ENCODE assay signal across 18 cellular contexts in genomic region chr6:90190752-90191393, GRCh38.
A peak's percentile ranks its signal among the peaks of the same experiment; 100 is the strongest.
DNase-seq lines count a peak whose midpoint lies in the region; ATAC-seq, FAIRE-seq and TF ChIP-seq lines count a peak whose summit lies in the region.
"Had no signal": no experiment of that assay in that cellular context is flagged by ENCODE, and none has a peak within 500 bp of the region (broad histone marks: within the 10 kb centered on the region; RNA-seq: fewer than 3 reads in every experiment).

No MANE protein-coding gene starts in this region.

- H3K4me3 ChIP-seq in MM.1S (ENCODE audit: low read length) (peak overlapping the region; percentile 13; the same call in 1 of the 2 replicates), K562 (no peak overlapping the region)
- H3K4me3 ChIP-seq: BLaER1 treated with 17β-estradiol and CSF1 and Interleukin-3, amounts not matched to agents 10 nM and 100 nM; GM12878; GM23248; psoas muscle; thoracic aorta had no signal

- H3K9me3 ChIP-seq in CD4-positive, alpha-beta T cell (ENCODE audit: control insufficient read depth, low read length) = no peaks in the 10 kb centered on the region
- H3K9me3 ChIP-seq in MM.1S (replicated peaks; ENCODE audit: insufficient read depth, low read length) = no peaks in the 10 kb centered on the region
- H3K9me3 ChIP-seq in K562 (replicated peaks; ENCODE audit: control insufficient read depth, insufficient read depth, low read depth, low read length) = no peaks in the 10 kb centered on the region
- H3K9me3 ChIP-seq: BLaER1 treated with 17β-estradiol and CSF1 and Interleukin-3, amounts not matched to agents 10 nM and 100 nM; psoas muscle; thoracic aorta had no signal

- no peaks in the 10 kb centered on the region for H3K27me3 Mint-ChIP-seq in CD4-positive, alpha-beta T cell
- H3K27me3 Mint-ChIP-seq: brain had no signal

- H3K36me3 ChIP-seq in MM.1S (replicated peaks; ENCODE audit: insufficient read depth, low read length) (no peaks in the 10 kb centered on the region), K562 (ENCODE audit: control insufficient read depth, insufficient read depth, low read length) (no peaks in the 10 kb centered on the region)
- H3K36me3 ChIP-seq: thoracic aorta, WERI-Rb-1 had no signal

- H3F3A ChIP-seq in MM.1S (ENCODE audit: insufficient read depth, low read length) = peaks cover 11% of the 10 kb centered on the region; the same call in 1 of the 2 replicates

- no peak for TF ChIP-seq POLR2A in K562 (conservative IDR thresholded peaks at IDR 0.05)

- H3K4me1 ChIP-seq in MM.1S (ENCODE audit: low read length) (peaks cover 20% of the 10 kb centered on the region), K562 (replicated peaks in 1 of 2; ENCODE audit: control insufficient read depth in 2 of 2, insufficient read depth in 2 of 2, low read length in 2 of 2) (peaks cover 0 to 15% of the 10 kb centered on the region in 2 experiments; a peak in 1 of 5 replicates)

- no peaks in the 10 kb centered on the region for H3K9me1 ChIP-seq in K562 (ENCODE audit: control insufficient read depth, insufficient read depth, low read length)

- peak overlapping the region; percentile 50 for H3K4me3 Mint-ChIP-seq in CD4-positive, alpha-beta T cell
- H3K4me3 Mint-ChIP-seq: brain had no signal

- ATAC-seq in CD4-positive, alpha-beta T cell (ENCODE audit: poor library complexity) = no peak
- ATAC-seq in K562 = no peak
- ATAC-seq in HG02588 (IDR thresholded peaks at IDR 0.05; ENCODE audit: unreplicated experiment) = no peak
- no peak for ATAC-seq in HG03196 (IDR thresholded peaks at IDR 0.05; ENCODE audit: unreplicated experiment)
- ATAC-seq: GM12878, left lobe of liver, psoas muscle had no signal

- FAIRE-seq in GM18507 (lab: Jason Lieb, UNC) = peak; percentile 46
- no peak for FAIRE-seq in K562 (lab: Jason Lieb, UNC)
- FAIRE-seq: GM12878 had no signal

- peaks cover 22% of the 10 kb centered on the region for H3K36me3 Mint-ChIP-seq in CD4-positive, alpha-beta T cell (ENCODE audit: low read depth)

- H3K27ac ChIP-seq in CD4-positive, alpha-beta T cell (ENCODE audit: low read depth, low read length) = peak overlapping the region; percentile 25
- H3K27ac ChIP-seq in MM.1S (ENCODE audit: low read length) (peak overlapping the region; percentile 3; the same call in 1 of the 2 replicates), K562 (ENCODE audit: extremely low read depth, low read depth, low read length) (no peak overlapping the region)
- H3K27ac ChIP-seq: GM23248, psoas muscle, WERI-Rb-1 had no signal

- H2AFZ ChIP-seq in MM.1S (ENCODE audit: low read length) (no peak overlapping the region), K562 (ENCODE audit: low read depth, low read length) (0 out of 2 replicates have a peak overlapping the region, but pooled peaks have one; percentile 5)
- H2AFZ ChIP-seq: GM23248 had no signal

- in situ Hi-C loops in K562 (cut with MboI) = no loop called here

- WGBS in K562 (ENCODE audit: insufficient coverage, low coverage, missing lambda C conversion rate) = 31% methylated on average over 5 of the region's 5 CpGs

- H3K27me3 ChIP-seq in CD4-positive, alpha-beta T cell (ENCODE audit: control insufficient read depth, insufficient read depth, low read length) = no peaks in the 10 kb centered on the region
- H3K27me3 ChIP-seq in MM.1S (replicated peaks; ENCODE audit: insufficient read depth, low read length) = no peaks in the 10 kb centered on the region
- H3K27me3 ChIP-seq in K562 (ENCODE audit: control insufficient read depth in 2 of 2, insufficient read depth in 2 of 2, low read length in 2 of 2) = no peaks in the 10 kb centered on the region
- H3K27me3 ChIP-seq: BLaER1 treated with 17β-estradiol and CSF1 and Interleukin-3, amounts not matched to agents 10 nM and 100 nM had no signal

- POLR2A ChIA-PET in CD4-positive, alpha-beta T cell (lab: Charles Lee) = interaction anchor here (0.6 to 1.6 kb wide), 7 partner anchors 11 to 203 kb away, joined by 3 to 5 read pairs (median 4); no protein-coding TSS in a partner anchor
- POLR2A ChIA-PET in K562 (lab: Yijun Ruan, JAX) = no interaction called here

- TF ChIP-seq EP300 in K562 (IDR thresholded peaks at IDR 0.05; ENCODE audit: low read length) = no peak

- BruUV-seq in K562 (replicated peaks; lab: Mats Ljungman, UMichigan) = no TSS peak

- no peak for DNase-seq in CD4-positive, alpha-beta T cell
- DNase-seq in GM18507 (ENCODE audit: extremely low spot score, insufficient read length, low read depth) = no peak
- DNase-seq in MM.1S = peak; percentile 54
- DNase-seq in K562 (ENCODE audit: extremely low read depth in 1 of 4, low spot score in 3 of 4) = no peak
- DNase-seq in NCI-H446 treated with DMSO at 0.1 percent for 48 hours (lab: John Stamatoyannopoulos, UW) = no peak
- no peak for DNase-seq in NCI-H2196 (lab: John Stamatoyannopoulos, UW; ENCODE audit: unreplicated experiment)
- DNase-seq: GM23248, hypothalamus, NCI-H1105, psoas muscle, WERI-Rb-1 had no signal

- no peak overlapping the region for H3K9ac ChIP-seq in MM.1S (ENCODE audit: low read length)
- H3K9ac ChIP-seq in K562 (ENCODE audit: insufficient read depth in 1 of 2, low read depth in 2 of 2, low read length in 2 of 2) = no peak overlapping the region
- H3K9ac ChIP-seq: BLaER1 treated with 17β-estradiol and CSF1 and Interleukin-3, amounts not matched to agents 10 nM and 100 nM; GM23248 had no signal

- intact Hi-C loops in CD4-positive, alpha-beta T cell (cut with DNase I, micrococcal nuclease) = loop anchor here in 1 of 2 experiments (5.0 kb wide), 2 partner anchors 34 to 41 kb away; no protein-coding TSS in a partner anchor
- intact Hi-C loops in K562 (cut with micrococcal nuclease) = no loop called here

- CTCF ChIA-PET in CD4-positive, alpha-beta T cell (lab: Charles Lee) = no interaction called here
- CTCF ChIA-PET in K562 (lab: Yijun Ruan, JAX; ENCODE audit: low intra/inter-chr PET ratio) = no interaction called here

- H3K79me2 ChIP-seq in MM.1S (ENCODE audit: low read length) (no peaks in the 10 kb centered on the region), K562 (ENCODE audit: control insufficient read depth, insufficient read depth, low read length) (no peaks in the 10 kb centered on the region)

- H3K4me2 ChIP-seq in MM.1S (ENCODE audit: low read depth, low read length) (peak overlapping the region; percentile 44), K562 (ENCODE audit: insufficient read depth, low read length) (no peak overlapping the region)

- H3K9me3 Mint-ChIP-seq in CD4-positive, alpha-beta T cell = no peaks in the 10 kb centered on the region

- H3K9me2 ChIP-seq in MM.1S (replicated peaks; ENCODE audit: insufficient read depth, low read length) = no peaks in the 10 kb centered on the region

- no peak for TF ChIP-seq CTCF in CD4-positive, alpha-beta T cell (IDR thresholded peaks at IDR 0.05)
- TF ChIP-seq CTCF in MM.1S (IDR thresholded peaks at IDR 0.05; ENCODE audit: low read length) = no peak
- TF ChIP-seq CTCF in K562 (IDR thresholded peaks at IDR 0.05 in 2 of 3, conservative IDR thresholded peaks at IDR 0.05 in 1 of 3; ENCODE audit: insufficient read depth in 2 of 3, low read depth in 1 of 3, low read length in 3 of 3) = no peak

- peaks cover 97% of the 10 kb centered on the region for H3K4me1 Mint-ChIP-seq in CD4-positive, alpha-beta T cell (ENCODE audit: low read depth)

- H4K20me1 ChIP-seq in MM.1S (ENCODE audit: insufficient read depth, low read length) (no peaks in the 10 kb centered on the region), K562 (replicated peaks; ENCODE audit: control insufficient read depth, insufficient read depth, low read length) (no peaks in the 10 kb centered on the region)

- peak overlapping the region; percentile 99 for H3K27ac Mint-ChIP-seq in CD4-positive, alpha-beta T cell
- H3K27ac Mint-ChIP-seq: brain had no signal

- TF ChIP-seq RAD21 in K562 (CRISPR knock-in tag; conservative IDR thresholded peaks at IDR 0.05 in 1 of 2, IDR thresholded peaks at IDR 0.05 in 1 of 2) = no peak

TF ChIP-seq in K562, 482 proteins besides CTCF, POLR2A, EP300 and RAD21 (continues in another document):
- TF ChIP-seq PTTG1 (tag; IDR thresholded peaks at IDR 0.05; ENCODE audit: low read depth) = no peak
- no peak for TF ChIP-seq XRCC4 (IDR thresholded peaks at IDR 0.05; ENCODE audit: extremely low read depth, insufficient read depth, insufficient read length)
- TF ChIP-seq AFF4 (CRISPR knock-in tag; IDR thresholded peaks at IDR 0.05) = no peak
- TF ChIP-seq ZNF133 (CRISPR knock-in tag; IDR thresholded peaks at IDR 0.05) = no peak
- TF ChIP-seq GTF2B (IDR thresholded peaks at IDR 0.05; ENCODE audit: extremely low read depth, insufficient read length) = no peak
- TF ChIP-seq CCNT2 (IDR thresholded peaks at IDR 0.05; ENCODE audit: borderline replicate concordance, extremely low read depth, insufficient read length, low read depth, low read length) = no peak
